In genomic region chr20:38806855-38807655, GRCh38 we compare ENCODE assay signal across 8 cellular contexts. TPM values are rescaled to one million over a fixed set of nuclear protein-coding genes. Genes with fewer than 3 reads are reported as not detected.
DNase-seq lines count a peak whose midpoint lies in the region; ATAC-seq and TF ChIP-seq lines count a peak whose summit lies in the region.

No MANE protein-coding gene starts in this region.

- H2BK12ac ChIP-seq in neuronal stem cell (ENCODE audit: low read length), result peak overlapping the region; percentile 24

- peak overlapping the region; percentile 34 for H3K23ac ChIP-seq in neuronal stem cell (ENCODE audit: low read depth, low read length, poor library complexity)

- intact Hi-C loops in left ventricle myocardium superior (cut with micrococcal nuclease), result no loop called here
- intact Hi-C loops in dorsolateral prefrontal cortex (cut with DNase I), result loop anchor here (2.0 kb wide), 2 partner anchors 86 to 88 kb away; no protein-coding TSS in a partner anchor

- peaks cover 56% of the 10 kb centered on the region for H3K4me1 Mint-ChIP-seq in T-helper 2 cell treated with Interferon-gamma antibody and Interleukin-4, amounts not matched to agents 5 μg/mL and 100 μg/mL, for 36 hours (ENCODE audit: low read depth)

- peaks cover 54% of the 10 kb centered on the region for H3K27me3 ChIP-seq in cardiac muscle cell
- H3K27me3 ChIP-seq in dorsolateral prefrontal cortex, result peaks cover 0 to 9% (median 0%) of the 10 kb centered on the region in 45 donors
- H3K27me3 ChIP-seq in neuronal stem cell (ENCODE audit: control insufficient read depth in 3 of 3, insufficient read depth in 3 of 3, low read depth in 1 of 3, low read length in 3 of 3), result peaks cover 0 to 17% (median 0%) of the 10 kb centered on the region in 3 experiments

- no peaks in the 10 kb centered on the region for H3K79me1 ChIP-seq in neuronal stem cell (ENCODE audit: low read depth, low read length)

- ATAC-seq in left ventricle myocardium superior, result no peak
- no peak for ATAC-seq in HG03520 (IDR thresholded peaks at IDR 0.05; ENCODE audit: unreplicated experiment)
- ATAC-seq in GM21737 (IDR thresholded peaks at IDR 0.05; ENCODE audit: unreplicated experiment), result no peak

- H2AFZ ChIP-seq in neuronal stem cell (ENCODE audit: low read length), result peak overlapping the region; percentile 96

- peak overlapping the region; percentile 54 for H2AK5ac ChIP-seq in neuronal stem cell (ENCODE audit: low read depth, low read length)

- no peak overlapping the region for H3K9ac ChIP-seq in neuronal stem cell (ENCODE audit: low read depth, low read length, poor library complexity)

- H3K27ac Mint-ChIP-seq in T-helper 2 cell treated with Interferon-gamma antibody and Interleukin-4, amounts not matched to agents 5 μg/mL and 100 μg/mL, for 36 hours, result peak overlapping the region; percentile 56

- peak overlapping the region; percentile 25 for H2BK120ac ChIP-seq in neuronal stem cell (ENCODE audit: low read depth, low read length)

- H3K4me1 ChIP-seq in cardiac muscle cell (ENCODE audit: low read depth) (no peaks in the 10 kb centered on the region), neuronal stem cell (ENCODE audit: control insufficient read depth in 2 of 2, insufficient read depth in 1 of 2, low read depth in 1 of 2, low read length in 2 of 2) (peaks cover 22 to 23% of the 10 kb centered on the region in 2 donors)

- peak overlapping the region; percentile 90 for H3K18ac ChIP-seq in neuronal stem cell (ENCODE audit: low read length)

- peak overlapping the region; percentile 81 for H3K4me3 Mint-ChIP-seq in T-helper 2 cell treated with Interferon-gamma antibody and Interleukin-4, amounts not matched to agents 5 μg/mL and 100 μg/mL, for 36 hours

- no peak overlapping the region for H4K91ac ChIP-seq in neuronal stem cell (ENCODE audit: low read depth, low read length, poor library complexity)

- H3K9me3 Mint-ChIP-seq in T-helper 2 cell treated with Interferon-gamma antibody and Interleukin-4, amounts not matched to agents 5 μg/mL and 100 μg/mL, for 36 hours, result no peaks in the 10 kb centered on the region

- H2BK15ac ChIP-seq in neuronal stem cell (ENCODE audit: low read length), result peak overlapping the region; percentile 95

- peak overlapping the region; percentile 57 for H3K14ac ChIP-seq in neuronal stem cell (ENCODE audit: low read length)

- DNase-seq in cardiac muscle cell (ENCODE audit: low read depth in 1 of 2, low spot score in 1 of 2) (no peak), left ventricle myocardium superior (no peak), dorsolateral prefrontal cortex (peak in 9 of 10 donors; percentile 42 to 74 (median 51)), neuronal stem cell (ENCODE audit: low spot score) (no peak), glomerular visceral epithelial cell (ENCODE audit: extremely low spot score) (no peak)
- DNase-seq in T-helper 2 cell treated with Interferon-gamma antibody and Interleukin-4, amounts not matched to agents 5 μg/mL and 100 μg/mL, for 36 hours (ENCODE audit: low spot score), result peak; percentile 13

- no peak overlapping the region for H3K4ac ChIP-seq in neuronal stem cell (ENCODE audit: low read length)

- H3K36me3 ChIP-seq in cardiac muscle cell (no peaks in the 10 kb centered on the region), neuronal stem cell (replicated peaks in 1 of 2; ENCODE audit: control insufficient read depth in 2 of 2, insufficient read depth in 2 of 2, low read length in 2 of 2) (peaks cover 0 to 7% of the 10 kb centered on the region in 2 donors)

- TF ChIP-seq CTCF in cardiac muscle cell (IDR thresholded peaks at IDR 0.05; ENCODE audit: low read depth, low read length) (no peak), dorsolateral prefrontal cortex (IDR thresholded peaks at IDR 0.05 in 54 of 56, conservative IDR thresholded peaks at IDR 0.05 in 2 of 56; ENCODE audit: low read depth in 1 of 56, partially characterized antibody in 56 of 56) (peak in 8 of 56 donors; percentile 6 to 35 (median 31))

- H3K4me2 ChIP-seq in neuronal stem cell (ENCODE audit: insufficient read depth, low read length, poor library complexity, severe bottlenecking), result peak overlapping the region; percentile 98

- WGBS in neuronal stem cell (ENCODE audit: extremely low coverage in 2 of 2, insufficient read length in 2 of 2, insufficient replicate concordance in 1 of 2), 2 donors, result no CpG with 5 or more reads among the region's 32 CpGs

- H3K36me3 Mint-ChIP-seq in T-helper 2 cell treated with Interferon-gamma antibody and Interleukin-4, amounts not matched to agents 5 μg/mL and 100 μg/mL, for 36 hours (ENCODE audit: low read depth), result peaks cover 43% of the 10 kb centered on the region

- H2BK5ac ChIP-seq in neuronal stem cell (ENCODE audit: low read length), result peak overlapping the region; percentile 20

- H3K9me3 ChIP-seq in cardiac muscle cell (ENCODE audit: low read depth) (no peaks in the 10 kb centered on the region), neuronal stem cell (replicated peaks in 1 of 2; ENCODE audit: control insufficient read depth in 2 of 2, insufficient read depth in 1 of 2, low read depth in 1 of 2, low read length in 2 of 2) (no peaks in the 10 kb centered on the region)

- H3K27me3 Mint-ChIP-seq in T-helper 2 cell treated with Interferon-gamma antibody and Interleukin-4, amounts not matched to agents 5 μg/mL and 100 μg/mL, for 36 hours (ENCODE audit: low read depth), result no peaks in the 10 kb centered on the region

- H4K8ac ChIP-seq in neuronal stem cell (ENCODE audit: low read depth, low read length), result no peak overlapping the region

- H3K4me3 ChIP-seq in cardiac muscle cell (peak overlapping the region; percentile 37), dorsolateral prefrontal cortex (peak overlapping the region; percentile 54 to 97 (median 84)), neuronal stem cell (ENCODE audit: low read length in 2 of 2) (peak overlapping the region; percentile 71 to 73)

- H3K27ac ChIP-seq in cardiac muscle cell, result no peak overlapping the region
- H3K27ac ChIP-seq in dorsolateral prefrontal cortex, result peak overlapping the region; percentile 69 to 98 (median 95)
- no peak overlapping the region for H3K27ac ChIP-seq in neuronal stem cell (replicated peaks; ENCODE audit: low read length)

RNA-seq across cellular contexts. Expression of gene PPP1R16B, which starts 1.6 kb away (rescaled TPM):
- total RNA-seq in cardiac muscle cell (0.07 and 0.15 TPM in 2 replicates), left ventricle myocardium superior (9.4 TPM), dorsolateral prefrontal cortex (100 to 1,000 TPM; 104 to 181 (median 137) TPM)
- polyA plus RNA-seq in cardiac muscle cell, result 0.10 TPM in 1 of 2 replicates, not detected in the other
- 1.3 TPM for polyA plus RNA-seq in neuronal stem cell (2013, experiment 1 of 2)
- polyA plus RNA-seq in neuronal stem cell (2013, experiment 2 of 2), result 1.3 TPM

RNA-seq across cellular contexts. Expression of gene ACTR5, which starts 58.8 kb away (rescaled TPM):
- total RNA-seq in cardiac muscle cell (8.1 and 8.7 TPM in 2 replicates), left ventricle myocardium superior (3.2 TPM), dorsolateral prefrontal cortex (10 to 100 TPM in 58 of 120 experiments, 1 to 10 TPM in 62; 7.0 to 13.6 (median 9.9) TPM)
- 6.4 and 9.4 TPM in 2 replicates for polyA plus RNA-seq in cardiac muscle cell
- polyA plus RNA-seq in neuronal stem cell (2013, experiment 1 of 2), result 7.2 TPM
- polyA plus RNA-seq in neuronal stem cell (2013, experiment 2 of 2), result 7.2 TPM

Comparison
In these comparisons a context has a peak if more than half of its experiments do, and no peak if none do; other contexts are left out.
1. DNase-seq: peak in T-helper 2 cell treated with Interferon-gamma antibody and Interleukin-4, amounts not matched to agents 5 μg/mL and 100 μg/mL, for 36 hours (single experiment) and dorsolateral prefrontal cortex (9 of 10); none in cardiac muscle cell (0 of 2), left ventricle myocardium superior (single experiment), neuronal stem cell (single experiment) and glomerular visceral epithelial cell (single experiment).
2. H3K27ac ChIP-seq: peak in dorsolateral prefrontal cortex (59 of 59); none in cardiac muscle cell (single experiment) and neuronal stem cell (single experiment).
3. RNA of gene PPP1R16B, which starts 1.6 kb away (total RNA-seq): 104 to 181 TPM in dorsolateral prefrontal cortex; 9.4 TPM in left ventricle myocardium superior (single experiment) and 0.07 to 0.15 TPM in cardiac muscle cell; every median in the first group is over 10 times any median in the second.
4. Peak in every context shown above with its lines, with median percentiles within 50 percentile points of each other: H3K4me3 ChIP-seq.